ENCODE assay signal across 9 cellular contexts in the genomic region with DNA sequence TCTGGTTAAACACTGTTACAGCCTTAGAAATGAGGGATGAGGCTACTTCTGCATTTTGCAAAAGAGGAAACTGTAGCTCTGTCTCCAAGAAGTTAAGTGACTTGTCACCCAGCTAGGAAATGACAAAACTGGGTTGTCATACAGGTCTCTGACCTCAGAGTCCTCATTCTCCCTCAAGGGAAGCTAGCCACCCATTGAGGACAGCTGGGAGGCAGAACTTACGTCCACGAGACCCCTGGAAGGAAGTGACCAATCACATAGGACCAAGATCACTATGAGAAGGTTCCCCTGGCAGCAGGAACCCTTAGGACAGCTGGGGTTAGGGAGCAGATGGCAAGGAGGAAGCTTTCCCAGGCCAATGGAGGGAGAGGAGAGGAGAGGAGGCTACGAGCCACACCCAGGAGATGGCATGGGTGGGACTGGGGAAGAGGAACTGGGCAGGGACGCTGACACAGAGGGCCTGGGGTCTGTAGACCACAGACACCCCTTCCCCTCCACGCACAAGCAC.
DNase-seq lines count a peak whose midpoint lies in the region; ATAC-seq and TF ChIP-seq lines count a peak whose summit lies in the region.
"Had no signal": no experiment of that assay in that cellular context is flagged by ENCODE, and none has a peak within 500 bp of the region (broad histone marks: within the 10 kb centered on the region; RNA-seq: fewer than 3 reads in every experiment).

No MANE protein-coding gene starts in this region.

- no peak overlapping the region for H3K4me3 Mint-ChIP-seq in activated T-cell treated with anti-CD3 and anti-CD28 coated beads, Interleukin-2, amount 50 U/mL, for 24 hours
- H3K4me3 Mint-ChIP-seq in nephron progenitor cell = no peak overlapping the region

- H3K9me3 Mint-ChIP-seq in activated T-cell treated with anti-CD3 and anti-CD28 coated beads, Interleukin-2, amount 50 U/mL, for 24 hours = no peaks in the 10 kb centered on the region
- no peaks in the 10 kb centered on the region for H3K9me3 Mint-ChIP-seq in nephron progenitor cell

- H3K36me3 Mint-ChIP-seq in activated T-cell treated with anti-CD3 and anti-CD28 coated beads, Interleukin-2, amount 50 U/mL, for 24 hours (ENCODE audit: low read depth) = peaks cover 94% of the 10 kb centered on the region
- peaks cover 58% of the 10 kb centered on the region for H3K36me3 Mint-ChIP-seq in nephron progenitor cell (ENCODE audit: low read depth)

- no peak for DNase-seq in activated T-cell treated with anti-CD3 and anti-CD28 coated beads, Interleukin-2, amount 50 U/mL, for 24 hours
- DNase-seq in activated T-cell treated with anti-CD3 and anti-CD28 coated beads for 4 hours = no peak
- DNase-seq in globus pallidus (ENCODE audit: low spot score) = peak; percentile 33
- DNase-seq in nephron progenitor cell = no peak
- no peak for DNase-seq in NCI-H187 treated with DMSO at 0.1 percent for 48 hours (lab: John Stamatoyannopoulos, UW)
- DNase-seq in NCI-H2107 (lab: John Stamatoyannopoulos, UW) = no peak
- DNase-seq in DMS153 (lab: John Stamatoyannopoulos, UW) = no peak
- DNase-seq: SW 1271 had no signal

- no peak for TF ChIP-seq CTCF in nephron progenitor cell (IDR thresholded peaks at IDR 0.05)

- ATAC-seq in HG03565 (IDR thresholded peaks at IDR 0.05; ENCODE audit: unreplicated experiment) = no peak

- no peaks in the 10 kb centered on the region for H3K27me3 Mint-ChIP-seq in activated T-cell treated with anti-CD3 and anti-CD28 coated beads, Interleukin-2, amount 50 U/mL, for 24 hours
- no peaks in the 10 kb centered on the region for H3K27me3 Mint-ChIP-seq in nephron progenitor cell (ENCODE audit: low read depth, poor library complexity)

- H3K27ac Mint-ChIP-seq in activated T-cell treated with anti-CD3 and anti-CD28 coated beads, Interleukin-2, amount 50 U/mL, for 24 hours = peak overlapping the region; percentile 37
- peak overlapping the region; percentile 58 for H3K27ac Mint-ChIP-seq in nephron progenitor cell

- peaks cover 2% of the 10 kb centered on the region for H3K4me1 Mint-ChIP-seq in activated T-cell treated with anti-CD3 and anti-CD28 coated beads, Interleukin-2, amount 50 U/mL, for 24 hours (ENCODE audit: low read depth)
- H3K4me1 Mint-ChIP-seq in nephron progenitor cell = no peaks in the 10 kb centered on the region
